ENCODE assay signal across 19 cellular contexts in genomic region chr20:17884318-17885003, GRCh38.
"Had no signal": no experiment of that assay in that cellular context is flagged by ENCODE, and none has a peak within 500 bp of the region (broad histone marks: within the 10 kb centered on the region; RNA-seq: fewer than 3 reads in every experiment).

No MANE protein-coding gene starts in this region.

- H3K36me3 ChIP-seq: ascending aorta, lower lobe of right lung, vagina had no signal

- H3K27ac ChIP-seq: ascending aorta, epithelial cell of prostate, lower lobe of right lung, vagina had no signal

- H3K4me1 ChIP-seq: ascending aorta had no signal

- H3K27ac Mint-ChIP-seq: activated CD4-positive, alpha-beta memory T cell treated with anti-CD3 and anti-CD28 coated beads, Interleukin-2, amount 10 ng/mL, durations not matched to agents 7 days and 5 days; activated naive CD4-positive, alpha-beta T cell treated with anti-CD3 and anti-CD28 coated beads, Interleukin-2, amount 10 ng/mL, durations not matched to agents 7 days and 5 days; natural killer cell; progenitor cell of endocrine pancreas had no signal

- H3K9me3 ChIP-seq: lower lobe of right lung, vagina had no signal

- H3K4me1 Mint-ChIP-seq: activated naive CD4-positive, alpha-beta T cell treated with anti-CD3 and anti-CD28 coated beads, Interleukin-2, amount 10 ng/mL, durations not matched to agents 7 days and 5 days had no signal

- H3K27me3 ChIP-seq: ascending aorta, vagina had no signal

- DNase-seq: activated CD4-positive, alpha-beta memory T cell treated with anti-CD3 and anti-CD28 coated beads, Interleukin-2, amount 10 ng/mL, durations not matched to agents 7 days and 5 days; activated CD4-positive, alpha-beta T cell treated with anti-CD3 and anti-CD28 coated beads for 48 hours; activated CD4-positive, CD25-positive, alpha-beta regulatory T cell; activated naive CD4-positive, alpha-beta T cell treated with anti-CD3 and anti-CD28 coated beads, Interleukin-2, amount 10 ng/mL, durations not matched to agents 7 days and 5 days; activated T-cell treated with anti-CD3 and anti-CD28 coated beads, Interleukin-2, amount 50 U/mL, for 1 hour; foreskin fibroblast; hippocampal formation; left colon; lower lobe of right lung; natural killer cell; stimulated activated CD4-positive, alpha-beta T cell treated with anti-CD3 and anti-CD28 coated beads, Interleukin-2, amount 100 ng/mL, for 24 hours; stimulated activated naive CD8-positive, alpha-beta T cell treated with anti-CD3 and anti-CD28 coated beads, Interleukin-15, Interleukin-2, amounts not matched to agents 100 U/mL and 50 U/mL, for 24 hours; T-helper 1 cell; T1000; trophoblast cell had no signal

- H3K9me3 Mint-ChIP-seq: activated naive CD4-positive, alpha-beta T cell treated with anti-CD3 and anti-CD28 coated beads, Interleukin-2, amount 10 ng/mL, durations not matched to agents 7 days and 5 days; natural killer cell had no signal

- H3K4me3 Mint-ChIP-seq: activated CD4-positive, alpha-beta memory T cell treated with anti-CD3 and anti-CD28 coated beads, Interleukin-2, amount 10 ng/mL, durations not matched to agents 7 days and 5 days; activated naive CD4-positive, alpha-beta T cell treated with anti-CD3 and anti-CD28 coated beads, Interleukin-2, amount 10 ng/mL, durations not matched to agents 7 days and 5 days; natural killer cell had no signal

- ATAC-seq: left colon; lower lobe of right lung; natural killer cell; stimulated activated naive CD8-positive, alpha-beta T cell treated with anti-CD3 and anti-CD28 coated beads, Interleukin-15, Interleukin-2, amounts not matched to agents 100 U/mL and 50 U/mL, for 24 hours had no signal

- H3K4me3 ChIP-seq: ascending aorta, lower lobe of right lung, vagina had no signal

- H3K36me3 Mint-ChIP-seq: activated naive CD4-positive, alpha-beta T cell treated with anti-CD3 and anti-CD28 coated beads, Interleukin-2, amount 10 ng/mL, durations not matched to agents 7 days and 5 days; natural killer cell had no signal
